Comparison of ENCODE assay signal across 25 cellular contexts in genomic region chr18:78783564-78783960, GRCh38.
"Had no signal": no experiment of that assay in that cellular context is flagged by ENCODE, and none has a peak within 500 bp of the region (broad histone marks: within the 10 kb centered on the region; RNA-seq: fewer than 3 reads in every experiment).

No MANE protein-coding gene starts in this region.

- H3K9me3 ChIP-seq: ascending aorta, breast epithelium, colonic mucosa had no signal

- H3K4me1 ChIP-seq: breast epithelium, colonic mucosa had no signal

- H3K36me3 ChIP-seq: ascending aorta, breast epithelium, cardiac muscle cell, colonic mucosa had no signal

- ATAC-seq: activated CD4-positive, alpha-beta T cell treated with anti-CD3 and anti-CD28 coated beads for 36 hours; activated CD8-positive, alpha-beta memory T cell treated with anti-CD3 and anti-CD28 coated beads, Interleukin-2, amount 10 ng/mL, durations not matched to agents 7 days and 5 days; activated CD8-positive, alpha-beta T cell treated with anti-CD3 and anti-CD28 coated beads, Interleukin-2, amount 10 ng/mL, durations not matched to agents 7 days and 5 days; activated naive CD4-positive, alpha-beta T cell treated with anti-CD3 and anti-CD28 coated beads, Interleukin-2, amount 50 U/mL, for 72 hours; esophagus mucosa had no signal

- H3K27ac ChIP-seq: ascending aorta, breast epithelium, cardiac muscle cell, colonic mucosa had no signal

- H3K27me3 ChIP-seq: ascending aorta, cardiac muscle cell, colonic mucosa had no signal

- H3K4me3 ChIP-seq: ascending aorta, breast epithelium, cardiac muscle cell, colonic mucosa had no signal

- DNase-seq: activated CD4-positive, alpha-beta memory T cell treated with anti-CD3 and anti-CD28 coated beads for 36 hours; activated CD4-positive, alpha-beta T cell treated with anti-CD3 and anti-CD28 coated beads for 36 hours; activated CD4-positive, alpha-beta T cell treated with anti-CD3 and anti-CD28 coated beads, Interleukin-2, amount 10 ng/mL, durations not matched to agents 24 days and 14 days; activated CD4-positive, CD25-positive, alpha-beta regulatory T cell; activated CD4-positive, CD25-positive, alpha-beta regulatory T cell treated with anti-CD3 and anti-CD28 coated beads, Interleukin-2, amount 50 U/mL, for 72 hours; activated CD8-positive, alpha-beta memory T cell treated with anti-CD3 and anti-CD28 coated beads, Interleukin-2, amount 10 ng/mL, durations not matched to agents 7 days and 5 days; activated CD8-positive, alpha-beta memory T cell treated with anti-CD3 and anti-CD28 coated beads, Interleukin-2, amount 50 U/mL, for 4 hours; activated CD8-positive, alpha-beta T cell treated with anti-CD3 and anti-CD28 coated beads, Interleukin-2, amount 10 ng/mL, durations not matched to agents 7 days and 5 days; activated effector memory CD4-positive, alpha-beta T cell treated with anti-CD3 and anti-CD28 coated beads, Interleukin-2, amount 50 U/mL, for 16 hours; activated naive CD4-positive, alpha-beta T cell; activated naive CD4-positive, alpha-beta T cell treated with anti-CD3 and anti-CD28 coated beads, Interleukin-2, amount 10 ng/mL, durations not matched to agents 7 days and 5 days; activated naive CD8-positive, alpha-beta T cell treated with anti-CD3 and anti-CD28 coated beads, Interleukin-2, amount 10 ng/mL, durations not matched to agents 7 days and 5 days; activated T-cell treated with anti-CD3 and anti-CD28 coated beads, Interleukin-2, amount 50 U/mL, for 1 hour; activated T-cell treated with anti-CD3 and anti-CD28 coated beads, Interleukin-2, amount 50 U/mL, for 48 hours; central memory CD4-positive, alpha-beta T cell; cerebellar nuclear complex; colonic mucosa; effector CD8-positive, alpha-beta T cell; foreskin fibroblast; T-helper 2 cell had no signal
